Comparison of ENCODE assay signal across 10 cellular contexts in genomic region chr1:84598846-84599741, GRCh38. TPM values are rescaled to one million over a fixed set of nuclear protein-coding genes. Genes with fewer than 3 reads are reported as not detected.
DNase-seq lines count a peak whose midpoint lies in the region; ATAC-seq, FAIRE-seq and TF ChIP-seq lines count a peak whose summit lies in the region.
"Had no signal": no experiment of that assay in that cellular context is flagged by ENCODE, and none has a peak within 500 bp of the region (broad histone marks: within the 10 kb centered on the region; RNA-seq: fewer than 3 reads in every experiment).

No MANE protein-coding gene starts in this region.

- H2AFZ ChIP-seq in SK-N-SH (ENCODE audit: low read depth) = peak overlapping the region; percentile 81

- peak overlapping the region; percentile 28 for H3K27ac Mint-ChIP-seq in activated CD4-positive, alpha-beta T cell treated with anti-CD3 and anti-CD28 coated beads, Interleukin-2, amount 10 ng/mL, durations not matched to agents 7 days and 5 days

- no peak for TF ChIP-seq RAD21 in SK-N-SH (IDR thresholded peaks at IDR 0.05; ENCODE audit: low read length)

- H4K20me1 ChIP-seq in SK-N-SH (ENCODE audit: insufficient read depth) = no peaks in the 10 kb centered on the region

- ATAC-seq in HG02885 (IDR thresholded peaks at IDR 0.05; ENCODE audit: poor library complexity, unreplicated experiment) = peak; percentile 84

- H3K27ac ChIP-seq in SK-N-SH (ENCODE audit: low read depth in 2 of 2, low read length in 1 of 2) (peak overlapping the region; percentile 54 to 97; a peak in 3 of 4 replicates), small intestine (ENCODE audit: low read depth in 1 of 2, low read length in 1 of 2) (no peak overlapping the region)
- H3K27ac ChIP-seq: C4-2B had no signal

- TF ChIP-seq EP300 in SK-N-SH (IDR thresholded peaks at IDR 0.05; ENCODE audit: borderline replicate concordance in 1 of 2, low read depth in 1 of 2, low read length in 1 of 2) = peak in 1 of 2 experiments; percentile 69; a peak in 2 of 4 replicates

- H3K36me3 Mint-ChIP-seq in activated CD4-positive, alpha-beta T cell treated with anti-CD3 and anti-CD28 coated beads, Interleukin-2, amount 10 ng/mL, durations not matched to agents 7 days and 5 days (ENCODE audit: low read depth) = peaks cover 2% of the 10 kb centered on the region

- no peaks in the 10 kb centered on the region for H3K79me2 ChIP-seq in SK-N-SH (ENCODE audit: insufficient read depth)

- POLR2A ChIA-PET in activated CD4-positive, alpha-beta T cell treated with anti-CD3 and anti-CD28 coated beads, Interleukin-2, amount 10 ng/mL, durations not matched to agents 7 days and 5 days (lab: Charles Lee) = no interaction called here
- POLR2A ChIA-PET in SK-N-SH (lab: Yijun Ruan, JAX) = no interaction called here

- H3K4me1 Mint-ChIP-seq in activated CD4-positive, alpha-beta T cell treated with anti-CD3 and anti-CD28 coated beads, Interleukin-2, amount 10 ng/mL, durations not matched to agents 7 days and 5 days = peaks cover 16% of the 10 kb centered on the region

- peaks cover 3% of the 10 kb centered on the region for H3K27me3 Mint-ChIP-seq in activated CD4-positive, alpha-beta T cell treated with anti-CD3 and anti-CD28 coated beads, Interleukin-2, amount 10 ng/mL, durations not matched to agents 7 days and 5 days

- no peak overlapping the region for H3K4me3 Mint-ChIP-seq in activated CD4-positive, alpha-beta T cell treated with anti-CD3 and anti-CD28 coated beads, Interleukin-2, amount 10 ng/mL, durations not matched to agents 7 days and 5 days

- 21% methylated on average over 5 of the region's 5 CpGs for WGBS in SK-N-SH (ENCODE audit: low lambda C conversion rate)
- WGBS in small intestine, 3 donors = 55 to 71% (median 63%) methylated on average over 5 of the region's 5 CpGs

- peak overlapping the region; percentile 71 for H3K4me2 ChIP-seq in SK-N-SH

- no peak for TF ChIP-seq CTCF in SK-N-SH (IDR thresholded peaks at IDR 0.05)

- peaks cover 18% of the 10 kb centered on the region for H3K9me3 Mint-ChIP-seq in activated CD4-positive, alpha-beta T cell treated with anti-CD3 and anti-CD28 coated beads, Interleukin-2, amount 10 ng/mL, durations not matched to agents 7 days and 5 days

- no peaks in the 10 kb centered on the region for H3K9me3 ChIP-seq in SK-N-SH
- H3K9me3 ChIP-seq in small intestine (ENCODE audit: control insufficient read depth, low read depth) = no peaks in the 10 kb centered on the region

- CTCF ChIA-PET in activated CD4-positive, alpha-beta T cell treated with anti-CD3 and anti-CD28 coated beads, Interleukin-2, amount 10 ng/mL, durations not matched to agents 7 days and 5 days (lab: Charles Lee) = interaction anchor here (1.1 kb wide), 1 partner anchor 14 kb away, joined by 3 read pairs; no protein-coding TSS in a partner anchor
- CTCF ChIA-PET in SK-N-SH (lab: Yijun Ruan, JAX) = no interaction called here

- H3K9ac ChIP-seq in SK-N-SH = peak overlapping the region; percentile 54; the same call in 1 of the 2 replicates

- DNase-seq in activated CD4-positive, alpha-beta T cell treated with anti-CD3 and anti-CD28 coated beads, Interleukin-2, amount 10 ng/mL, durations not matched to agents 7 days and 5 days = no peak
- no peak for DNase-seq in activated CD4-positive, alpha-beta T cell treated with anti-CD3 and anti-CD28 coated beads for 48 hours
- no peak for DNase-seq in SK-N-SH
- peak; percentile 70 for DNase-seq in kidney tubule cell (ENCODE audit: low spot score)
- no peak for DNase-seq in small intestine
- no peak for DNase-seq in NCI-H1694 treated with DMSO at 0.1 percent for 48 hours (lab: John Stamatoyannopoulos, UW)
- DNase-seq in pons (ENCODE audit: low spot score) = no peak

- no peak for FAIRE-seq in small intestine (lab: Jason Lieb, UNC)

- H3K27me3 ChIP-seq in SK-N-SH (ENCODE audit: insufficient read depth) (no peaks in the 10 kb centered on the region), small intestine (ENCODE audit: control insufficient read depth in 2 of 2, insufficient read depth in 2 of 2, low read length in 2 of 2) (no peaks in the 10 kb centered on the region)

- H3K4me1 ChIP-seq in SK-N-SH (ENCODE audit: control insufficient read depth in 1 of 2, insufficient read depth in 2 of 2, low read depth in 1 of 2, low read length in 1 of 2) (peaks cover 3 to 6% of the 10 kb centered on the region in 2 experiments; a peak in 2 of 4 replicates), small intestine (ENCODE audit: control insufficient read depth in 2 of 2, insufficient read depth in 1 of 2, low read depth in 1 of 2, low read length in 1 of 2) (no peaks in the 10 kb centered on the region)

- no peaks in the 10 kb centered on the region for H3K9me2 ChIP-seq in SK-N-SH

- H3K36me3 ChIP-seq in SK-N-SH (replicated peaks in 1 of 2; ENCODE audit: control insufficient read depth in 1 of 2, insufficient read depth in 2 of 2, low read length in 1 of 2) (no peaks in the 10 kb centered on the region), small intestine (ENCODE audit: control insufficient read depth in 2 of 2, insufficient read depth in 2 of 2, low read length in 2 of 2) (no peaks in the 10 kb centered on the region)

- H3K4me3 ChIP-seq in SK-N-SH (ENCODE audit: low read depth in 2 of 2, low read length in 1 of 2) = peak overlapping the region in 1 of 2 experiments; percentile 17; a peak in 2 of 4 replicates
- H3K4me3 ChIP-seq in small intestine (ENCODE audit: low read depth in 1 of 2, low read length in 2 of 2) = no peak overlapping the region
- H3K4me3 ChIP-seq: skin epidermis had no signal

- peaks cover 32% of the 10 kb centered on the region for H3F3A ChIP-seq in SK-N-SH (replicated peaks; ENCODE audit: insufficient read depth)

TF ChIP-seq in SK-N-SH, 30 proteins besides CTCF, POLR2A, EP300 and RAD21 (continues in another document):
- TF ChIP-seq SMC3 (IDR thresholded peaks at IDR 0.05; ENCODE audit: low read depth, low read length) (no peak), GATA2 (CRISPR knock-in tag; IDR thresholded peaks at IDR 0.05) (no peak), FOXJ3 (CRISPR knock-in tag; IDR thresholded peaks at IDR 0.05) (no peak), YY1 (IDR thresholded peaks at IDR 0.05; ENCODE audit: low read depth) (no peak), ELF1 (IDR thresholded peaks at IDR 0.05) (no peak), USF2 (IDR thresholded peaks at IDR 0.05; ENCODE audit: borderline replicate concordance, low read depth, low read length) (no peak), TAF1 (IDR thresholded peaks at IDR 0.05; ENCODE audit: borderline replicate concordance, low read depth, low read length) (no peak; the same call in 1 of the 2 replicates), USF1 (IDR thresholded peaks at IDR 0.05; ENCODE audit: borderline replicate concordance, low read depth) (no peak), EZH2phosphoT487 (IDR thresholded peaks at IDR 0.05; ENCODE audit: borderline replicate concordance, low read depth) (no peak), MXI1 (IDR thresholded peaks at IDR 0.05; ENCODE audit: low read depth, low read length) (no peak), NFIC (IDR thresholded peaks at IDR 0.05; ENCODE audit: borderline replicate concordance) (peak; percentile 65), TEAD4 (IDR thresholded peaks at IDR 0.05; ENCODE audit: borderline replicate concordance, insufficient read depth) (no peak; the same call in 1 of the 2 replicates), MEF2A (IDR thresholded peaks at IDR 0.05; ENCODE audit: borderline replicate concordance, low read depth) (peak; percentile 100), FOXM1 (IDR thresholded peaks at IDR 0.05; ENCODE audit: low read depth) (no peak), RFX5 (IDR thresholded peaks at IDR 0.05; ENCODE audit: low read length) (no peak), SIN3A (IDR thresholded peaks at IDR 0.05; ENCODE audit: borderline replicate concordance, low read depth, low read length) (no peak), CHD2 (IDR thresholded peaks at IDR 0.05; ENCODE audit: low read length, partially characterized antibody) (no peak)

RNA-seq across cellular contexts. Expression of gene CTBS, which starts 24.9 kb away (rescaled TPM):
- 10 to 100 TPM; 13.2 to 14.8 TPM for total RNA-seq in activated CD4-positive, alpha-beta T cell treated with anti-CD3 and anti-CD28 coated beads, Interleukin-2, amount 10 ng/mL, durations not matched to agents 7 days and 5 days
- polyA plus RNA-seq in SK-N-SH (2012; rRNA removed) = 16.6 and 23.4 TPM in 2 replicates
- 27.4 and 33.5 TPM in 2 replicates for polyA plus RNA-seq in SK-N-SH (2012; cell fraction: cytosol; rRNA removed)
- polyA plus RNA-seq in SK-N-SH (2012; cell fraction: nucleus; rRNA removed) = 7.6 and 13.5 TPM in 2 replicates
- 1 to 10 TPM; 4.5 to 8.6 (median 5.9) TPM for polyA plus RNA-seq in small intestine

Comparison
In these comparisons a context has a peak if more than half of its experiments do, and no peak if none do; other contexts are left out.
1. H3K27ac ChIP-seq: peak in SK-N-SH (2 of 2); none in small intestine (0 of 2).